Comparison of ENCODE assay signal across 19 cellular contexts in genomic region chr14:71229875-71230274, GRCh38.
"Had no signal": no experiment of that assay in that cellular context is flagged by ENCODE, and none has a peak within 500 bp of the region (broad histone marks: within the 10 kb centered on the region; RNA-seq: fewer than 3 reads in every experiment).

No MANE protein-coding gene starts in this region.

- H3K27me3 ChIP-seq: SJSA1 had no signal

- H3K9me3 ChIP-seq: SJSA1 had no signal

- H3K27ac ChIP-seq: HL-60, SJSA1, SK-N-MC had no signal

- H3K4me3 ChIP-seq: SJSA1, SK-N-MC had no signal

- H3K36me3 ChIP-seq: SJSA1 had no signal

- H3K4me1 ChIP-seq: SJSA1 had no signal

- DNase-seq: KBM-7, NCI-H1092, NCI-H1105 treated with DMSO at 0.1 percent for 48 hours, NCI-H1436, NCI-H187, NCI-H2029, NCI-H2081 treated with DMSO at 0.1 percent for 48 hours, NCI-H2171, NCI-H226, NCI-H446, NCI-H510A, NCI-H69, NCI-H774, Right ventricle myocardium superior, RPMI8226, SIG-M5 had no signal
